In genomic region chr5:61993446-61994017, GRCh38 we compare ENCODE assay signal across 19 cellular contexts.
"Had no signal": no experiment of that assay in that cellular context is flagged by ENCODE, and none has a peak within 500 bp of the region (broad histone marks: within the 10 kb centered on the region; RNA-seq: fewer than 3 reads in every experiment).

No MANE protein-coding gene starts in this region.

- H3K27ac ChIP-seq: Peyer's patch had no signal

- DNase-seq: activated B cell treated with CpG ODN at 0.5 μM for 24 hours; activated CD4-positive, alpha-beta memory T cell treated with anti-CD3 and anti-CD28 coated beads for 36 hours; activated CD4-positive, alpha-beta T cell treated with anti-CD3 and anti-CD28 coated beads, Interleukin-2, amount 10 ng/mL, durations not matched to agents 7 days and 5 days; activated CD8-positive, alpha-beta memory T cell treated with anti-CD3 and anti-CD28 coated beads for 24 hours; activated effector memory CD4-positive, alpha-beta T cell treated with anti-CD3 and anti-CD28 coated beads, Interleukin-2, amount 50 U/mL, for 16 hours; activated naive CD4-positive, alpha-beta T cell treated with Interleukin-2 at 50 U/mL for 16 hours; activated naive CD8-positive, alpha-beta T cell treated with anti-CD3 and anti-CD28 coated beads, Interleukin-2, amount 50 U/mL, for 24 hours; activated T-cell treated with anti-CD3 and anti-CD28 coated beads, Interleukin-2, amount 50 U/mL, for 4 hours; Kasumi-1; NCI-H1105 treated with DMSO at 0.1 percent for 48 hours; NCI-H1436 treated with DMSO at 0.1 percent for 48 hours; NCI-H187; NCI-H2081; NCI-H510A treated with DMSO at 0.1 percent for 48 hours; Peyer's patch; SIG-M5; T-helper 17 cell; T-helper 9 cell had no signal

- H3K4me3 ChIP-seq: Peyer's patch had no signal

- ATAC-seq: activated naive CD4-positive, alpha-beta T cell treated with anti-CD3 and anti-CD28 coated beads, Interleukin-2, amount 50 U/mL, for 72 hours; activated naive CD8-positive, alpha-beta T cell treated with anti-CD3 and anti-CD28 coated beads, Interleukin-2, amount 50 U/mL, for 24 hours; activated T-cell treated with anti-CD3 and anti-CD28 coated beads, Interleukin-2, amount 50 U/mL, for 4 hours; T-helper 17 cell had no signal

- H3K36me3 ChIP-seq: Peyer's patch had no signal

- H3K27me3 ChIP-seq: Peyer's patch had no signal

- H3K9me3 ChIP-seq: Peyer's patch had no signal

- H3K4me1 ChIP-seq: Peyer's patch had no signal
